8 cellular contexts compared by ENCODE assay signal in the genomic region with DNA sequence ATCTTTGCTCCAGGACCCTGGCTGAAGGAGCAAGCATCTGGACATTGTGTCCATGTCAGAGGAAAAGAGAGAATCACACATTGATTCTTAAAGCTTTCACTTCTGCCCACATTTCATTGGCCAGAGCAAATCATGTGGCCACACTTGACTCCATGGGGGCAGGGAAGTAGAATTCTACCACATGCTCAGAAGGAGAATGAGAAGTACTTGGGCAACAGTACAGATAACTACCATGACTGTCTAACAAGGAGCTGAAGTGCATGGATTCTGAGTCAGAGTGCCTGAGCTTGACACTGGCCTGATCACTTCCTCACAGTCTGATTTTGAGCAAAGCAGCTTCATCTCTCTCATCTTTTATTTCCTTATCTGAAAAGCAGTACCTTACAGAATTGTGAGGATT. TPM values are rescaled to one million over a fixed set of nuclear protein-coding genes. Genes with fewer than 3 reads are reported as not detected.
DNase-seq lines count a peak whose midpoint lies in the region; ATAC-seq and TF ChIP-seq lines count a peak whose summit lies in the region.

No MANE protein-coding gene starts in this region.

- no peaks in the 10 kb centered on the region for H3K27me3 ChIP-seq in body of pancreas
- no peaks in the 10 kb centered on the region for H3K27me3 ChIP-seq in sigmoid colon
- no peaks in the 10 kb centered on the region for H3K27me3 ChIP-seq in CD4-positive, alpha-beta memory T cell (ENCODE audit: insufficient read depth, low read length)

- H3K36me3 ChIP-seq in body of pancreas (replicated peaks in 1 of 2; ENCODE audit: insufficient read depth in 1 of 2, low read depth in 2 of 2) (peaks cover 17 to 38% of the 10 kb centered on the region in 2 donors), mesodermal cell (ENCODE audit: control insufficient read depth, insufficient read depth, low read length) (peaks cover 91% of the 10 kb centered on the region), sigmoid colon (peaks cover 31 to 60% (median 38%) of the 10 kb centered on the region in 4 donors)
- peaks cover 79% of the 10 kb centered on the region for H3K36me3 ChIP-seq in CD4-positive, alpha-beta memory T cell (ENCODE audit: insufficient read depth, low read length)

- CTCF ChIA-PET in CD4-positive, alpha-beta memory T cell (lab: Charles Lee; ENCODE audit: partially characterized antibody), result interaction anchor here (1.3 kb wide), 1 partner anchor 28 kb away, joined by 6 read pairs; no protein-coding TSS in a partner anchor
- CTCF ChIA-PET in activated CD4-positive, alpha-beta T cell treated with anti-CD3 and anti-CD28 coated beads, Interleukin-2, amount 10 ng/mL, durations not matched to agents 7 days and 5 days (lab: Charles Lee), result interaction anchor here (1.3 kb wide), 1 partner anchor 10 kb away, joined by 5 read pairs; no protein-coding TSS in a partner anchor

- H3K27ac ChIP-seq in body of pancreas (no peak overlapping the region), mesodermal cell (ENCODE audit: low read depth, low read length, severe bottlenecking) (peak overlapping the region; percentile 13), sigmoid colon (peak overlapping the region in 1 of 4 donors; percentile 66)
- no peak overlapping the region for H3K27ac ChIP-seq in CD4-positive, alpha-beta memory T cell (ENCODE audit: low read depth, low read length)

- TF ChIP-seq CTCF in body of pancreas (IDR thresholded peaks at IDR 0.05), result no peak
- TF ChIP-seq CTCF in sigmoid colon (IDR thresholded peaks at IDR 0.05), result no peak

- H3K27ac Mint-ChIP-seq in CD4-positive, alpha-beta memory T cell, result peak overlapping the region in 1 of 7 donors; percentile 12
- H3K27ac Mint-ChIP-seq in activated CD4-positive, alpha-beta T cell treated with anti-CD3 and anti-CD28 coated beads, Interleukin-2, amount 10 ng/mL, durations not matched to agents 7 days and 5 days, result no peak overlapping the region

- POLR2A ChIA-PET in CD4-positive, alpha-beta memory T cell (lab: Charles Lee; ENCODE audit: partially characterized antibody), result no interaction called here
- POLR2A ChIA-PET in activated CD4-positive, alpha-beta T cell treated with anti-CD3 and anti-CD28 coated beads, Interleukin-2, amount 10 ng/mL, durations not matched to agents 7 days and 5 days (lab: Charles Lee), result no interaction called here

- no peak for TF ChIP-seq EP300 in sigmoid colon (IDR thresholded peaks at IDR 0.05)

- no peak overlapping the region for H3K4me3 Mint-ChIP-seq in CD4-positive, alpha-beta memory T cell
- H3K4me3 Mint-ChIP-seq in activated CD4-positive, alpha-beta T cell treated with anti-CD3 and anti-CD28 coated beads, Interleukin-2, amount 10 ng/mL, durations not matched to agents 7 days and 5 days, result no peak overlapping the region

- intact Hi-C loops in body of pancreas (cut with DNase I), result no loop called here
- intact Hi-C loops in sigmoid colon (cut with DNase I), result no loop called here
- intact Hi-C loops in CD4-positive, alpha-beta memory T cell (cut with micrococcal nuclease), result no loop called here

- H3K4me3 ChIP-seq in body of pancreas, result no peak overlapping the region
- no peak overlapping the region for H3K4me3 ChIP-seq in mesodermal cell (ENCODE audit: extremely low read depth, insufficient read depth, low read length, poor library complexity, severe bottlenecking)
- no peak overlapping the region for H3K4me3 ChIP-seq in sigmoid colon
- no peak overlapping the region for H3K4me3 ChIP-seq in CD4-positive, alpha-beta memory T cell (ENCODE audit: low read length in 2 of 2)

- ATAC-seq in body of pancreas (peak; percentile 62), HG02852 (IDR thresholded peaks at IDR 0.05; ENCODE audit: unreplicated experiment) (no peak)

- peaks cover 14% of the 10 kb centered on the region for H3K4me1 ChIP-seq in body of pancreas
- peaks cover 9% of the 10 kb centered on the region for H3K4me1 ChIP-seq in mesodermal cell (ENCODE audit: control insufficient read depth, insufficient read depth, low read length, poor library complexity, severe bottlenecking)
- H3K4me1 ChIP-seq in sigmoid colon, result peaks cover 0 to 51% (median 34%) of the 10 kb centered on the region in 4 donors
- H3K4me1 ChIP-seq in CD4-positive, alpha-beta memory T cell (ENCODE audit: insufficient read depth, low read length), result no peaks in the 10 kb centered on the region

- peaks cover 62 to 80% of the 10 kb centered on the region in 2 donors for H3K36me3 Mint-ChIP-seq in CD4-positive, alpha-beta memory T cell
- peaks cover 54% of the 10 kb centered on the region for H3K36me3 Mint-ChIP-seq in activated CD4-positive, alpha-beta T cell treated with anti-CD3 and anti-CD28 coated beads, Interleukin-2, amount 10 ng/mL, durations not matched to agents 7 days and 5 days (ENCODE audit: low read depth)

- H3K4me1 Mint-ChIP-seq in CD4-positive, alpha-beta memory T cell, result peaks cover 0 to 1% (median 0%) of the 10 kb centered on the region in 4 donors
- no peaks in the 10 kb centered on the region for H3K4me1 Mint-ChIP-seq in activated CD4-positive, alpha-beta T cell treated with anti-CD3 and anti-CD28 coated beads, Interleukin-2, amount 10 ng/mL, durations not matched to agents 7 days and 5 days

- peak; percentile 28 for DNase-seq in Daoy (ENCODE audit: low read depth)
- peak; percentile 98 for DNase-seq in MV-4-11 (lab: John Stamatoyannopoulos, UW)
- peak in 2 of 4 donors; percentile 4 to 49 for DNase-seq in body of pancreas
- no peak for DNase-seq in sigmoid colon
- no peak for DNase-seq in CD4-positive, alpha-beta memory T cell
- no peak for DNase-seq in activated CD4-positive, alpha-beta T cell treated with anti-CD3 and anti-CD28 coated beads, Interleukin-2, amount 10 ng/mL, durations not matched to agents 7 days and 5 days

- TF ChIP-seq POLR2A in body of pancreas (IDR thresholded peaks at IDR 0.05), result no peak
- no peak for TF ChIP-seq POLR2A in sigmoid colon (IDR thresholded peaks at IDR 0.05)

- no peaks in the 10 kb centered on the region for H3K27me3 Mint-ChIP-seq in CD4-positive, alpha-beta memory T cell
- no peaks in the 10 kb centered on the region for H3K27me3 Mint-ChIP-seq in activated CD4-positive, alpha-beta T cell treated with anti-CD3 and anti-CD28 coated beads, Interleukin-2, amount 10 ng/mL, durations not matched to agents 7 days and 5 days

- no peaks in the 10 kb centered on the region for H3K9me3 Mint-ChIP-seq in CD4-positive, alpha-beta memory T cell
- H3K9me3 Mint-ChIP-seq in activated CD4-positive, alpha-beta T cell treated with anti-CD3 and anti-CD28 coated beads, Interleukin-2, amount 10 ng/mL, durations not matched to agents 7 days and 5 days, result no peaks in the 10 kb centered on the region

- H3K9me3 ChIP-seq in body of pancreas, result no peaks in the 10 kb centered on the region
- no peaks in the 10 kb centered on the region for H3K9me3 ChIP-seq in mesodermal cell (ENCODE audit: control insufficient read depth, low read length)
- H3K9me3 ChIP-seq in sigmoid colon, result no peaks in the 10 kb centered on the region
- no peaks in the 10 kb centered on the region for H3K9me3 ChIP-seq in CD4-positive, alpha-beta memory T cell (ENCODE audit: control insufficient read depth in 1 of 2, low read length in 2 of 2)

RNA-seq across cellular contexts. Expression of a gene that starts 38.6 kb away (rescaled TPM):
- not detected in 2 replicates for total RNA-seq in Daoy (2014; rRNA removed; shearing (Covaris generic))
- not detected for total RNA-seq in body of pancreas
- not detected for polyA plus RNA-seq in mesodermal cell (2013, experiment 1 of 2)
- not detected for polyA plus RNA-seq in mesodermal cell (2013, experiment 2 of 2)
- total RNA-seq in sigmoid colon, result not detected
- polyA plus RNA-seq in sigmoid colon, result not detected
- total RNA-seq in CD4-positive, alpha-beta memory T cell, result not detected
- polyA plus RNA-seq in CD4-positive, alpha-beta memory T cell, result not detected
- total RNA-seq in activated CD4-positive, alpha-beta T cell treated with anti-CD3 and anti-CD28 coated beads, Interleukin-2, amount 10 ng/mL, durations not matched to agents 7 days and 5 days, result not detected

RNA-seq across cellular contexts. Expression of a gene that starts 43.7 kb away (rescaled TPM):
- 0.11 TPM in 1 of 2 replicates, not detected in the other for total RNA-seq in Daoy (2014; rRNA removed; shearing (Covaris generic))
- total RNA-seq in body of pancreas, result 10 to 100 TPM in 1 of 2 donors, under 1 TPM in 1; 0.78 to 13.5 TPM
- polyA plus RNA-seq in mesodermal cell (2013, experiment 1 of 2), result 3.4 TPM
- polyA plus RNA-seq in mesodermal cell (2013, experiment 2 of 2), result 2.8 TPM
- total RNA-seq in sigmoid colon, result 10 to 100 TPM in 1 of 4 donors, 1 to 10 TPM in 3; 1.8 to 11.1 (median 5.1) TPM
- 1 to 10 TPM in 2 of 3 donors, under 1 TPM in 1; 0.46 to 2.4 (median 1.0) TPM for polyA plus RNA-seq in sigmoid colon
- total RNA-seq in CD4-positive, alpha-beta memory T cell, result 1 to 10 TPM; 1.4 to 1.5 TPM
- polyA plus RNA-seq in CD4-positive, alpha-beta memory T cell, result 1 to 10 TPM in 1 of 2 donors, under 1 TPM in 1; 1.00 to 1.5 TPM
- 1 to 10 TPM; 2.5 to 3.0 TPM for total RNA-seq in activated CD4-positive, alpha-beta T cell treated with anti-CD3 and anti-CD28 coated beads, Interleukin-2, amount 10 ng/mL, durations not matched to agents 7 days and 5 days

RNA-seq across cellular contexts. Expression of a gene that starts 43.9 kb away (rescaled TPM):
- total RNA-seq in Daoy (2014; rRNA removed; shearing (Covaris generic)), result 187 and 191 TPM in 2 replicates
- total RNA-seq in body of pancreas, result 100 to 1,000 TPM in 1 of 2 donors, 10 to 100 TPM in 1; 70.0 to 111 TPM
- 368 TPM for polyA plus RNA-seq in mesodermal cell (2013, experiment 1 of 2)
- 336 TPM for polyA plus RNA-seq in mesodermal cell (2013, experiment 2 of 2)
- total RNA-seq in sigmoid colon, result 10 to 100 TPM; 65.8 to 81.7 (median 76.1) TPM
- polyA plus RNA-seq in sigmoid colon, result 100 to 1,000 TPM in 1 of 3 donors, 10 to 100 TPM in 2; 21.6 to 142 (median 43.7) TPM
- total RNA-seq in CD4-positive, alpha-beta memory T cell, result 100 to 1,000 TPM; 125 to 127 TPM
- polyA plus RNA-seq in CD4-positive, alpha-beta memory T cell, result 100 to 1,000 TPM; 257 to 349 TPM
- 100 to 1,000 TPM; 154 to 176 TPM for total RNA-seq in activated CD4-positive, alpha-beta T cell treated with anti-CD3 and anti-CD28 coated beads, Interleukin-2, amount 10 ng/mL, durations not matched to agents 7 days and 5 days

Comparison
In these comparisons a context has a peak if more than half of its experiments do, and no peak if none do; other contexts are left out.
1. DNase-seq: peak in Daoy (single experiment) and MV-4-11 (single experiment); none in sigmoid colon (single experiment), CD4-positive, alpha-beta memory T cell (0 of 5) and activated CD4-positive, alpha-beta T cell treated with anti-CD3 and anti-CD28 coated beads, Interleukin-2, amount 10 ng/mL, durations not matched to agents 7 days and 5 days (single experiment).